8 cellular contexts compared by ENCODE assay signal in the genomic region with DNA sequence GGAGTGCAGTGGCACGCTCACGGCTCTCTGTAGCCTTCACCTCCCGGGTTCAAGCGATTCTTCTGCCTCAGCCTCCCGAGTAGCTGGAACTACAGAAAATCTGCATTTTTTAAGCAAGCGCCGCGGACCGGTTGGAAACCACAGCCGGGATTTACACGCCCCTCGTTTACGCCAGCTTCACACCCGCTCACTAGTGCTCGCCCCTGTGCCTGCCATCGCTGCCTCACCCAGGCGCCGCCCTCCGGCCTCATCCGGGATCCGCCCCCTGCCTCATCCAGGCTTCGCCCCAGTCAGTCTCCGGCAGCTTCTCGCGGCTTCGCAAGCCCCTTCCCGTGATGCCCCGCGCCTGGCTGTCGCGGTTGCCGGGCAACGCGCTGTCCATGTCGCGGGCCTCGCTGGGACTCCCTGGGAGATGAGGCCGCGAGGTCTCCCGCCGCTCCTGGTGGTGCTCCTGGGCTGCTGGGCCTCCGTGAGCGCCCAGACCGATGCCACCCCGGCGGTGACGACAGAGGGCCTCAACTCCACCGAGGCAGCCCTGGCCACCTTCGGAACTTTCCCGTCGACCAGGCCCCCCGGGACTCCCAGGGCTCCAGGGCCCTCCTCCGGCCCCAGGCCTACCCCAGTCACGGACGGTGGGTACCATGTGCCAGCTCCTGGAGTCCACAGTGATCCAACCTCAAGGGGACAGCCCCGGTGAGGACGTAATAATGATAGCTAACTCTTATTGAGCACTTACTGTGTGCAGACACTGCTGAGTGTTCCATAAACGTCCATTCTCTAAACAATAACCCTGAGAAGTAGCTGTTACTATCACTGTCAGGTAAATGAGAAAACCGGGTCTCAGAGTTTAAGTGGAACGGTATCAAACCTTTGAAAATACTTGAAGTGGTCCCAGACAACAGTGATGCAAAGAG. TPM values are rescaled to one million over a fixed set of nuclear protein-coding genes. Genes with fewer than 3 reads are reported as not detected.
DNase-seq lines count a peak whose midpoint lies in the region; ATAC-seq and TF ChIP-seq lines count a peak whose summit lies in the region.

A gene (plus strand): TSS at position 359 of the 914 bp plus-strand sequence. CDS start 54 bp downstream, at position 413.

- H3K27me3 ChIP-seq in GM06990 (replicated peaks; ENCODE audit: control insufficient read depth, insufficient read depth, low read length) (no peaks in the 10 kb centered on the region), SK-N-SH (ENCODE audit: insufficient read depth) (no peaks in the 10 kb centered on the region)

- H3K27me3 Mint-ChIP-seq in activated naive CD4-positive, alpha-beta T cell treated with anti-CD3 and anti-CD28 coated beads, Interleukin-2, amount 50 U/mL, for 24 hours, result no peaks in the 10 kb centered on the region

- H3K4me3 ChIP-seq in GM06990 (replicated peaks; ENCODE audit: low read depth, low read length), result peak within 1 kb of the TSS; percentile 84
- H3K4me3 ChIP-seq in SK-N-SH (ENCODE audit: low read depth in 2 of 2, low read length in 1 of 2), result peak within 1 kb of the TSS; percentile 64 to 70

- H3K9ac ChIP-seq in SK-N-SH, result peak within 1 kb of the TSS; percentile 76

- H3K4me1 Mint-ChIP-seq in activated naive CD4-positive, alpha-beta T cell treated with anti-CD3 and anti-CD28 coated beads, Interleukin-2, amount 50 U/mL, for 24 hours, result peaks cover 3% of the 10 kb centered on the region

- DNase-seq in GM06990 (ENCODE audit: extremely low read depth, insufficient read length), result peak; percentile 97
- DNase-seq in NCI-H1048 (lab: John Stamatoyannopoulos, UW), result peak; percentile 80
- peak; percentile 98 for DNase-seq in SK-N-SH
- peak; percentile 96 for DNase-seq in germinal center (ENCODE audit: low spot score)
- peak; percentile 68 for DNase-seq in non-pigmented ciliary epithelial cell (ENCODE audit: low read depth)
- peak; percentile 79 to 99 (median 95) for DNase-seq in substantia nigra (lab: John Stamatoyannopoulos, UW)

- H3K9me2 ChIP-seq in SK-N-SH, result no peaks in the 10 kb centered on the region

- no peaks in the 10 kb centered on the region for H3K36me3 Mint-ChIP-seq in activated naive CD4-positive, alpha-beta T cell treated with anti-CD3 and anti-CD28 coated beads, Interleukin-2, amount 50 U/mL, for 24 hours

- H3K79me2 ChIP-seq in SK-N-SH (ENCODE audit: insufficient read depth), result peaks cover 12% of the 10 kb centered on the region

- POLR2A ChIA-PET in SK-N-SH (lab: Yijun Ruan, JAX), result interaction anchor here (0.5 to 1.5 kb wide), 6 partner anchors 19 to 188 kb away, joined by 3 to 8 read pairs (median 4); a partner anchor contains a TSS

- no peak for TF ChIP-seq RAD21 in SK-N-SH (IDR thresholded peaks at IDR 0.05; ENCODE audit: low read length)

- H3K4me2 ChIP-seq in SK-N-SH, result peak within 1 kb of the TSS; percentile 94

- H3K27ac Mint-ChIP-seq in activated naive CD4-positive, alpha-beta T cell treated with anti-CD3 and anti-CD28 coated beads, Interleukin-2, amount 50 U/mL, for 24 hours, result peak within 1 kb of the TSS; percentile 76

- H3K4me1 ChIP-seq in SK-N-SH (ENCODE audit: control insufficient read depth in 1 of 2, insufficient read depth in 2 of 2, low read depth in 1 of 2, low read length in 1 of 2), result peaks cover 2 to 12% of the 10 kb centered on the region in 2 experiments; a peak in 3 of 4 replicates

- TF ChIP-seq EP300 in SK-N-SH (IDR thresholded peaks at IDR 0.05; ENCODE audit: borderline replicate concordance in 1 of 2, low read depth in 1 of 2, low read length in 1 of 2), result peak in 1 of 2 experiments; percentile 46; a peak in 2 of 4 replicates

- peak within 1 kb of the TSS; percentile 89 for H2AFZ ChIP-seq in SK-N-SH (ENCODE audit: low read depth)

- no peaks in the 10 kb centered on the region for H3F3A ChIP-seq in SK-N-SH (replicated peaks; ENCODE audit: insufficient read depth)

- H3K9me3 Mint-ChIP-seq in activated naive CD4-positive, alpha-beta T cell treated with anti-CD3 and anti-CD28 coated beads, Interleukin-2, amount 50 U/mL, for 24 hours, result no peaks in the 10 kb centered on the region

- H4K20me1 ChIP-seq in SK-N-SH (ENCODE audit: insufficient read depth), result no peaks in the 10 kb centered on the region

- peak; percentile 96 for ATAC-seq in HG02571 (IDR thresholded peaks at IDR 0.05; ENCODE audit: unreplicated experiment)

- H3K27ac ChIP-seq in SK-N-SH (ENCODE audit: low read depth in 2 of 2, low read length in 1 of 2) (peak within 1 kb of the TSS; percentile 4 to 46; a peak in 2 of 4 replicates), substantia nigra (ENCODE audit: low read depth, low read length, poor library complexity, severe bottlenecking) (peak within 1 kb of the TSS; percentile 90)

- TF ChIP-seq CTCF in GM06990 (IDR thresholded peaks at IDR 0.05; ENCODE audit: insufficient read depth, low read length, poor library complexity, severe bottlenecking) (no peak), SK-N-SH (IDR thresholded peaks at IDR 0.05) (no peak)

- WGBS in SK-N-SH (ENCODE audit: low lambda C conversion rate), result under 1% methylated on average over 32 of the region's 60 CpGs

- CTCF ChIA-PET in SK-N-SH (lab: Yijun Ruan, JAX), result interaction anchor here (0.7 to 4.3 kb wide), 6 partner anchors 10 to 274 kb away, joined by 3 to 30 read pairs (median 5); a partner anchor contains a TSS

- H3K36me3 ChIP-seq in GM06990 (ENCODE audit: control insufficient read depth, insufficient read depth, low read length) (no peaks in the 10 kb centered on the region), SK-N-SH (replicated peaks in 1 of 2; ENCODE audit: control insufficient read depth in 1 of 2, insufficient read depth in 2 of 2, low read length in 1 of 2) (no peaks in the 10 kb centered on the region)

- H3K9me3 ChIP-seq in SK-N-SH, result no peaks in the 10 kb centered on the region

- peak within 1 kb of the TSS; percentile 85 for H3K4me3 Mint-ChIP-seq in activated naive CD4-positive, alpha-beta T cell treated with anti-CD3 and anti-CD28 coated beads, Interleukin-2, amount 50 U/mL, for 24 hours

TF ChIP-seq in SK-N-SH, 30 proteins besides CTCF, POLR2A, EP300 and RAD21 (continues in another document):
- TF ChIP-seq RFX5 (IDR thresholded peaks at IDR 0.05; ENCODE audit: low read length) (no peak), CHD2 (IDR thresholded peaks at IDR 0.05; ENCODE audit: low read length, partially characterized antibody) (peak; percentile 98), FOXM1 (IDR thresholded peaks at IDR 0.05; ENCODE audit: low read depth) (no peak; the same call in 1 of the 2 replicates), FOXJ3 (CRISPR knock-in tag; IDR thresholded peaks at IDR 0.05) (no peak), POLR2AphosphoS5 (IDR thresholded peaks at IDR 0.05; ENCODE audit: low read depth, low read length) (peak; percentile 91)
- TF ChIP-seq, protein P1, sequence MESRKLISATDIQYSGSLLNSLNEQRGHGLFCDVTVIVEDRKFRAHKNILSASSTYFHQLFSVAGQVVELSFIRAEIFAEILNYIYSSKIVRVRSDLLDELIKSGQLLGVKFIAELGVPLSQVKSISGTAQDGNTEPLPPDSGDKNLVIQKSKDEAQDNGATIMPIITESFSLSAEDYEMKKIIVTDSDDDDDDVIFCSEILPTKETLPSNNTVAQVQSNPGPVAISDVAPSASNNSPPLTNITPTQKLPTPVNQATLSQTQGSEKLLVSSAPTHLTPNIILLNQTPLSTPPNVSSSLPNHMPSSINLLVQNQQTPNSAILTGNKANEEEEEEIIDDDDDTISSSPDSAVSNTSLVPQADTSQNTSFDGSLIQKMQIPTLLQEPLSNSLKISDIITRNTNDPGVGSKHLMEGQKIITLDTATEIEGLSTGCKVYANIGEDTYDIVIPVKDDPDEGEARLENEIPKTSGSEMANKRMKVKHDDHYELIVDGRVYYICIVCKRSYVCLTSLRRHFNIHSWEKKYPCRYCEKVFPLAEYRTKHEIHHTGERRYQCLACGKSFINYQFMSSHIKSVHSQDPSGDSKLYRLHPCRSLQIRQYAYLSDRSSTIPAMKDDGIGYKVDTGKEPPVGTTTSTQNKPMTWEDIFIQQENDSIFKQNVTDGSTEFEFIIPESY (IDR thresholded peaks at IDR 0.05; ENCODE audit: borderline replicate concordance, low read depth), result peak; percentile 94
- TF ChIP-seq, protein P2, sequence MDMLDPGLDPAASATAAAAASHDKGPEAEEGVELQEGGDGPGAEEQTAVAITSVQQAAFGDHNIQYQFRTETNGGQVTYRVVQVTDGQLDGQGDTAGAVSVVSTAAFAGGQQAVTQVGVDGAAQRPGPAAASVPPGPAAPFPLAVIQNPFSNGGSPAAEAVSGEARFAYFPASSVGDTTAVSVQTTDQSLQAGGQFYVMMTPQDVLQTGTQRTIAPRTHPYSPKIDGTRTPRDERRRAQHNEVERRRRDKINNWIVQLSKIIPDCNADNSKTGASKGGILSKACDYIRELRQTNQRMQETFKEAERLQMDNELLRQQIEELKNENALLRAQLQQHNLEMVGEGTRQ (IDR thresholded peaks at IDR 0.05; ENCODE audit: borderline replicate concordance, low read depth, low read length), result no peak
- TF ChIP-seq, protein P3, sequence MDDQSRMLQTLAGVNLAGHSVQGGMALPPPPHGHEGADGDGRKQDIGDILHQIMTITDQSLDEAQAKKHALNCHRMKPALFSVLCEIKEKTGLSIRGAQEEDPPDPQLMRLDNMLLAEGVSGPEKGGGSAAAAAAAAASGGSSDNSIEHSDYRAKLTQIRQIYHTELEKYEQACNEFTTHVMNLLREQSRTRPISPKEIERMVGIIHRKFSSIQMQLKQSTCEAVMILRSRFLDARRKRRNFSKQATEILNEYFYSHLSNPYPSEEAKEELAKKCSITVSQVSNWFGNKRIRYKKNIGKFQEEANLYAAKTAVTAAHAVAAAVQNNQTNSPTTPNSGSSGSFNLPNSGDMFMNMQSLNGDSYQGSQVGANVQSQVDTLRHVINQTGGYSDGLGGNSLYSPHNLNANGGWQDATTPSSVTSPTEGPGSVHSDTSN (IDR thresholded peaks at IDR 0.05), result peak; percentile 23; the same call in 1 of the 2 replicates
- TF ChIP-seq, protein P4, sequence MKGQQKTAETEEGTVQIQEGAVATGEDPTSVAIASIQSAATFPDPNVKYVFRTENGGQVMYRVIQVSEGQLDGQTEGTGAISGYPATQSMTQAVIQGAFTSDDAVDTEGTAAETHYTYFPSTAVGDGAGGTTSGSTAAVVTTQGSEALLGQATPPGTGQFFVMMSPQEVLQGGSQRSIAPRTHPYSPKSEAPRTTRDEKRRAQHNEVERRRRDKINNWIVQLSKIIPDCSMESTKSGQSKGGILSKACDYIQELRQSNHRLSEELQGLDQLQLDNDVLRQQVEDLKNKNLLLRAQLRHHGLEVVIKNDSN (IDR thresholded peaks at IDR 0.05; ENCODE audit: borderline replicate concordance, low read depth), result no peak

RNA-seq across cellular contexts. Expression of the gene that starts here (rescaled TPM):
- polyA plus RNA-seq in SK-N-SH (2012; rRNA removed), result 40.2 and 43.2 TPM in 2 replicates
- polyA plus RNA-seq in SK-N-SH (2012; cell fraction: cytosol; rRNA removed), result 45.6 and 47.0 TPM in 2 replicates
- polyA plus RNA-seq in SK-N-SH (2012; cell fraction: nucleus; rRNA removed), result 110 and 120 TPM in 2 replicates

Comparison
In these comparisons a context has a peak if more than half of its experiments do, and no peak if none do; other contexts are left out.
1. Peak in every context shown above with its lines: DNase-seq, ATAC-seq, H3K4me3 ChIP-seq and H3K27ac ChIP-seq.